ENCODE assay signal across 8 cellular contexts in genomic region chr22:44684506-44685383, GRCh38. TPM values are rescaled to one million over a fixed set of nuclear protein-coding genes. Genes with fewer than 3 reads are reported as not detected.
DNase-seq lines count a peak whose midpoint lies in the region; ATAC-seq, FAIRE-seq and TF ChIP-seq lines count a peak whose summit lies in the region.

No MANE protein-coding gene starts in this region.

- TF ChIP-seq EP300 in ovary (IDR thresholded peaks at IDR 0.05) (no peak), transverse colon (IDR thresholded peaks at IDR 0.05; ENCODE audit: low read depth) (no peak)

- H3K79me2 ChIP-seq in Karpas-422 (ENCODE audit: low read length), result no peaks in the 10 kb centered on the region

- H3K27me3 ChIP-seq in Karpas-422 (ENCODE audit: low read length), result no peaks in the 10 kb centered on the region
- H3K27me3 ChIP-seq in ovary, result no peaks in the 10 kb centered on the region
- H3K27me3 ChIP-seq in transverse colon, result no peaks in the 10 kb centered on the region

- TF ChIP-seq CTCF in D721Med (IDR thresholded peaks at IDR 0.05; ENCODE audit: insufficient read depth, missing control alignments), result peak; percentile 71
- peak; percentile 57 to 87 (median 83) for TF ChIP-seq CTCF in ovary (IDR thresholded peaks at IDR 0.05)
- peak; percentile 88 to 98 (median 98) for TF ChIP-seq CTCF in transverse colon (IDR thresholded peaks at IDR 0.05)

- H3K4me2 ChIP-seq in Karpas-422 (ENCODE audit: low read depth, low read length, poor library complexity, severe bottlenecking), result no peak overlapping the region

- FAIRE-seq in D721Med (lab: Jason Lieb, UNC), result no peak

- no peaks in the 10 kb centered on the region for H3K4me1 ChIP-seq in Karpas-422 (ENCODE audit: low read length)
- H3K4me1 ChIP-seq in ovary (ENCODE audit: insufficient read depth), result peaks cover 10% of the 10 kb centered on the region
- peaks cover 0 to 17% (median 9%) of the 10 kb centered on the region in 4 donors for H3K4me1 ChIP-seq in transverse colon

- H3K36me3 ChIP-seq in Karpas-422 (ENCODE audit: insufficient read depth, low read length), result no peaks in the 10 kb centered on the region
- H3K36me3 ChIP-seq in ovary, result no peaks in the 10 kb centered on the region
- H3K36me3 ChIP-seq in transverse colon, result no peaks in the 10 kb centered on the region

- DNase-seq in D721Med (ENCODE audit: insufficient read length, low spot score) (peak; percentile 65), Karpas-422 (peak; percentile 94), SIG-M5 treated with dmso at 0.1 percent for 504 hours (lab: John Stamatoyannopoulos, UW; ENCODE audit: unreplicated experiment) (peak; percentile 85), activated gamma-delta T cell treated with Interleukin-2 at 50 U/mL for 16 hours (peak; percentile 80), foreskin melanocyte (peak; percentile 88), ovary (peak; percentile 70 to 82 (median 73)), transverse colon (peak; percentile 87)

- TF ChIP-seq POLR2A in ovary (IDR thresholded peaks at IDR 0.05), result no peak
- TF ChIP-seq POLR2A in transverse colon (IDR thresholded peaks at IDR 0.05), result no peak

- in situ Hi-C loops in transverse colon (cut with MboI; ENCODE audit: low pct_ligation_motif_present in 1 of 4, low pct_unique_long_range_greater_than_20kb in 1 of 4, low sequenced_read_pairs in 3 of 4), result no loop called here

- no peak overlapping the region for H3K9ac ChIP-seq in Karpas-422 (ENCODE audit: low read length)

- ATAC-seq in GM21526 (IDR thresholded peaks at IDR 0.05; ENCODE audit: low FRiP score, unreplicated experiment), result peak; percentile 64

- no peaks in the 10 kb centered on the region for H3K9me3 ChIP-seq in Karpas-422 (ENCODE audit: low read length)
- H3K9me3 ChIP-seq in ovary, result no peaks in the 10 kb centered on the region
- H3K9me3 ChIP-seq in transverse colon, result no peaks in the 10 kb centered on the region

- H3K9me2 ChIP-seq in Karpas-422 (replicated peaks; ENCODE audit: insufficient read depth, low read length), result no peaks in the 10 kb centered on the region

- H3K4me3 ChIP-seq in Karpas-422 (ENCODE audit: low read length) (no peak overlapping the region), ovary (no peak overlapping the region), transverse colon (no peak overlapping the region)

- 25 to 28% (median 27%) methylated on average over 23 of the region's 23 CpGs for WGBS in ovary, 3 donors
- 31 to 71% methylated on average over 1 to 16 of the region's 23 CpGs for WGBS in transverse colon (ENCODE audit: low coverage in 1 of 2), 2 donors

- intact Hi-C loops in ovary (cut with DNase I) (no loop called here), transverse colon (cut with DNase I; ENCODE audit: low total_unique reads) (no loop called here)

- no peak overlapping the region for H2AFZ ChIP-seq in Karpas-422 (ENCODE audit: low read length)

- H3K27ac ChIP-seq in Karpas-422 (ENCODE audit: low read length) (no peak overlapping the region), ovary (no peak overlapping the region), transverse colon (peak overlapping the region in 3 of 4 donors; percentile 22 to 46 (median 31))

- no peaks in the 10 kb centered on the region for H4K20me1 ChIP-seq in Karpas-422 (ENCODE audit: insufficient read depth, low read depth, low read length)

RNA-seq across cellular contexts. Expression of gene PRR5, which starts 17.3 kb away (rescaled TPM):
- total RNA-seq in Karpas-422 (2014; rRNA removed; shearing (Covaris generic); ENCODE audit: low replicate concordance), result not detected in 2 replicates
- total RNA-seq in ovary (10 to 100 TPM in 6 of 7 donors, 1 to 10 TPM in 1; 6.7 to 21.1 (median 16.8) TPM), transverse colon (10 to 100 TPM; 17.7 to 68.3 (median 22.2) TPM)
- 10 to 100 TPM in 1 of 2 donors, 1 to 10 TPM in 1; 4.0 to 17.3 TPM for polyA plus RNA-seq in ovary

Comparison
In these comparisons a context has a peak if more than half of its experiments do, and no peak if none do; other contexts are left out.
1. H3K27ac ChIP-seq: peak in transverse colon (3 of 4); none in Karpas-422 (single experiment) and ovary (0 of 2).
2. Peak in every context shown above with its lines, with median percentiles within 50 percentile points of each other: DNase-seq and CTCF ChIP-seq.